8 cellular contexts compared by ENCODE assay signal in genomic region chr5:73499187-73499586, GRCh38. TPM values are rescaled to one million over a fixed set of nuclear protein-coding genes. Genes with fewer than 3 reads are reported as not detected.
DNase-seq lines count a peak whose midpoint lies in the region; ATAC-seq, FAIRE-seq and TF ChIP-seq lines count a peak whose summit lies in the region.

No MANE protein-coding gene starts in this region.

- H3K79me2 ChIP-seq in DND-41 (ENCODE audit: insufficient read depth, low read length), result peaks cover 59% of the 10 kb centered on the region
- peaks cover 60% of the 10 kb centered on the region for H3K79me2 ChIP-seq in OCI-LY3 (ENCODE audit: low read length)
- peaks cover 54% of the 10 kb centered on the region for H3K79me2 ChIP-seq in endothelial cell of umbilical vein (ENCODE audit: control insufficient read depth, insufficient read depth, low read length)

- H3K36me3 Mint-ChIP-seq in osteocyte (ENCODE audit: unreplicated experiment), result peaks cover 30% of the 10 kb centered on the region

- dilution Hi-C loops in endothelial cell of umbilical vein (cut with MboI; ENCODE audit: extremely low pct_ligation_motif_present, low sequenced_read_pairs), result no loop called here

- FAIRE-seq in endothelial cell of umbilical vein (lab: Jason Lieb, UNC), result peak; percentile 42

- TF ChIP-seq CTCF in DND-41 (IDR thresholded peaks at IDR 0.05; ENCODE audit: borderline replicate concordance, extremely low read depth, low read length, poor library complexity, severe bottlenecking) (no peak), OCI-LY3 (IDR thresholded peaks at IDR 0.05; ENCODE audit: low read depth, low read length) (no peak), endothelial cell of umbilical vein (IDR thresholded peaks at IDR 0.05; ENCODE audit: extremely low read depth in 1 of 2, insufficient read depth in 1 of 2, low read depth in 1 of 2, low read length in 2 of 2) (no peak), osteocyte (IDR thresholded peaks at IDR 0.05) (no peak)

- H3K4me2 ChIP-seq in DND-41 (ENCODE audit: insufficient read depth, low read length), result peak overlapping the region; percentile 72
- peak overlapping the region; percentile 96 for H3K4me2 ChIP-seq in OCI-LY3 (ENCODE audit: low read length)
- peak overlapping the region; percentile 99 for H3K4me2 ChIP-seq in endothelial cell of umbilical vein (ENCODE audit: insufficient read depth, low read length)

- H3K36me3 ChIP-seq in DND-41 (ENCODE audit: insufficient read depth, low read length) (peaks cover 56% of the 10 kb centered on the region), OCI-LY3 (replicated peaks; ENCODE audit: low read depth, low read length) (peaks cover 40% of the 10 kb centered on the region), endothelial cell of umbilical vein (ENCODE audit: control insufficient read depth in 2 of 2, extremely low read depth in 1 of 2, insufficient read depth in 2 of 2, low read length in 2 of 2) (peaks cover 8 to 28% of the 10 kb centered on the region in 2 experiments)

- DNase-seq in DND-41 (no peak), endothelial cell of umbilical vein (ENCODE audit: low read depth, low spot score) (peak; percentile 22), osteocyte (ENCODE audit: extremely low spot score, unreplicated experiment) (no peak), NCI-H524 treated with DMSO at 0.1 percent for 48 hours (lab: John Stamatoyannopoulos, UW) (no peak), NCI-H446 (lab: John Stamatoyannopoulos, UW) (no peak), NCI-H2107 treated with DMSO at 0.1 percent for 48 hours (lab: John Stamatoyannopoulos, UW; ENCODE audit: unreplicated experiment) (no peak), NCI-H187 (lab: John Stamatoyannopoulos, UW) (no peak)

- H3K9me3 ChIP-seq in DND-41 (ENCODE audit: insufficient read depth, low read length, severe bottlenecking), result no peaks in the 10 kb centered on the region
- no peaks in the 10 kb centered on the region for H3K9me3 ChIP-seq in OCI-LY3 (ENCODE audit: insufficient read depth, low read length)
- no peaks in the 10 kb centered on the region for H3K9me3 ChIP-seq in endothelial cell of umbilical vein (replicated peaks; ENCODE audit: control insufficient read depth, insufficient read depth, low read length)

- no peaks in the 10 kb centered on the region for H3K9me3 Mint-ChIP-seq in osteocyte (ENCODE audit: unreplicated experiment)

- POLR2A ChIA-PET in endothelial cell of umbilical vein (lab: Charles Lee), result no interaction called here

- H3K4me3 ChIP-seq in DND-41 (ENCODE audit: low read depth in 1 of 2, low read length in 2 of 2) (peak overlapping the region; percentile 72 to 75), OCI-LY3 (ENCODE audit: low read length) (peak overlapping the region; percentile 94), endothelial cell of umbilical vein (replicated peaks in 1 of 3; ENCODE audit: insufficient read depth in 1 of 3, low read depth in 1 of 3, low read length in 3 of 3) (peak overlapping the region; percentile 84 to 95 (median 91))

- no peak for TF ChIP-seq POLR2A in endothelial cell of umbilical vein (IDR thresholded peaks at IDR 0.05; ENCODE audit: low read depth, low read length)

- H3K4me1 ChIP-seq in DND-41 (ENCODE audit: insufficient read depth, low read length) (peaks cover 41% of the 10 kb centered on the region), OCI-LY3 (ENCODE audit: low read length) (peaks cover 12% of the 10 kb centered on the region), endothelial cell of umbilical vein (ENCODE audit: control insufficient read depth, extremely low read depth, insufficient read depth, low read length) (peaks cover 32% of the 10 kb centered on the region)

- intact Hi-C loops in endothelial cell of umbilical vein (cut with micrococcal nuclease), result no loop called here

- H3K27ac ChIP-seq in DND-41 (ENCODE audit: low read length), result peak overlapping the region; percentile 97
- H3K27ac ChIP-seq in OCI-LY3 (ENCODE audit: low read length), result peak overlapping the region; percentile 78
- H3K27ac ChIP-seq in endothelial cell of umbilical vein (ENCODE audit: insufficient read depth, low read depth, low read length), result peak overlapping the region; percentile 92

- H2AFZ ChIP-seq in DND-41 (ENCODE audit: low read depth, low read length) (peak overlapping the region; percentile 96; the same call in 1 of the 2 replicates), OCI-LY3 (ENCODE audit: low read depth, low read length) (no peak overlapping the region), endothelial cell of umbilical vein (ENCODE audit: low read depth, low read length) (no peak overlapping the region)

- H3K27me3 ChIP-seq in DND-41 (ENCODE audit: insufficient read depth, low read length, poor library complexity), result no peaks in the 10 kb centered on the region
- H3K27me3 ChIP-seq in OCI-LY3 (ENCODE audit: low read depth, low read length), result no peaks in the 10 kb centered on the region
- H3K27me3 ChIP-seq in endothelial cell of umbilical vein (ENCODE audit: control insufficient read depth in 2 of 2, insufficient read depth in 2 of 2, low read length in 2 of 2), result no peaks in the 10 kb centered on the region

- no peak for ATAC-seq in DND-41 (ENCODE audit: insufficient read depth, low read depth)

- H3K9ac ChIP-seq in DND-41 (ENCODE audit: low read depth, low read length) (peak overlapping the region; percentile 93), OCI-LY3 (ENCODE audit: low read length) (peak overlapping the region; percentile 94), endothelial cell of umbilical vein (replicated peaks; ENCODE audit: extremely low read depth, insufficient read depth, low read length) (peak overlapping the region; percentile 98)

- peaks cover 1% of the 10 kb centered on the region for H3K27me3 Mint-ChIP-seq in osteocyte (ENCODE audit: unreplicated experiment)

- peak overlapping the region; percentile 98 for H3K27ac Mint-ChIP-seq in osteocyte (ENCODE audit: unreplicated experiment)

- no peaks in the 10 kb centered on the region for H3K9me1 ChIP-seq in endothelial cell of umbilical vein (replicated peaks; ENCODE audit: control insufficient read depth, extremely low read depth, insufficient read depth, low read length)

- peaks cover 48% of the 10 kb centered on the region for H4K20me1 ChIP-seq in DND-41 (ENCODE audit: insufficient read depth, low read length)
- peaks cover 35% of the 10 kb centered on the region for H4K20me1 ChIP-seq in OCI-LY3 (ENCODE audit: insufficient read depth, low read length)
- peaks cover 11% of the 10 kb centered on the region for H4K20me1 ChIP-seq in endothelial cell of umbilical vein (replicated peaks; ENCODE audit: control insufficient read depth, extremely low read depth, insufficient read depth, low read length)

- CTCF ChIA-PET in endothelial cell of umbilical vein (lab: Charles Lee), result interaction anchor here (0.6 to 5.1 kb wide), 3 partner anchors 20 to 487 kb away, joined by 3 to 21 read pairs (median 4); no protein-coding TSS in a partner anchor

- H3K4me1 Mint-ChIP-seq in osteocyte (ENCODE audit: unreplicated experiment), result peaks cover 39% of the 10 kb centered on the region

- no TSS peak for BruUV-seq in endothelial cell of umbilical vein (replicated peaks; lab: Mats Ljungman, UMichigan)

- H3K4me3 Mint-ChIP-seq in osteocyte (ENCODE audit: unreplicated experiment), result peak overlapping the region; percentile 96

TF ChIP-seq in endothelial cell of umbilical vein, 7 proteins besides CTCF, POLR2A, EP300 and RAD21:
- TF ChIP-seq JUN (IDR thresholded peaks at IDR 0.05; ENCODE audit: borderline replicate concordance, insufficient read depth, insufficient read length, low read depth) (no peak), FOS (IDR thresholded peaks at IDR 0.05; ENCODE audit: borderline replicate concordance, insufficient read depth, low read length) (no peak), MYC (IDR thresholded peaks at IDR 0.05; ENCODE audit: low read depth, low read length) (no peak), POLR2AphosphoS5 (IDR thresholded peaks at IDR 0.05; ENCODE audit: insufficient read depth, low read depth, low read length) (no peak), EZH2 (IDR thresholded peaks at IDR 0.05; ENCODE audit: borderline replicate concordance, low read depth, low read length, severe bottlenecking) (no peak), GATA2 (IDR thresholded peaks at IDR 0.05; ENCODE audit: insufficient read depth, insufficient read length, low read depth, low read length) (no peak)
- TF ChIP-seq, protein P1, sequence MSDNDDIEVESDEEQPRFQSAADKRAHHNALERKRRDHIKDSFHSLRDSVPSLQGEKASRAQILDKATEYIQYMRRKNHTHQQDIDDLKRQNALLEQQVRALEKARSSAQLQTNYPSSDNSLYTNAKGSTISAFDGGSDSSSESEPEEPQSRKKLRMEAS (IDR thresholded peaks at IDR 0.05; ENCODE audit: insufficient read depth, insufficient read length), result no peak

RNA-seq across cellular contexts. Expression of gene BTF3, which starts 0.9 kb away (rescaled TPM):
- total RNA-seq in endothelial cell of umbilical vein, result 632 and 637 TPM in 2 replicates
- 220 and 325 TPM in 2 replicates for polyA plus RNA-seq in endothelial cell of umbilical vein
- polyA plus RNA-seq in endothelial cell of umbilical vein (2011; cell fraction: cytosol; rRNA removed), result 503 and 568 TPM in 2 replicates
- polyA plus RNA-seq in endothelial cell of umbilical vein (2011; cell fraction: nucleus; rRNA removed), result 168 and 211 TPM in 2 replicates
- polyA plus RNA-seq in endothelial cell of umbilical vein (2012), result 726 and 859 TPM in 2 replicates
- polyA minus RNA-seq in endothelial cell of umbilical vein, result 207 and 247 TPM in 2 replicates
- polyA minus RNA-seq in endothelial cell of umbilical vein (2011; cell fraction: cytosol; rRNA and poly(A)+ RNA removed), result 397 TPM
- 61.1 and 66.3 TPM in 2 replicates for polyA minus RNA-seq in endothelial cell of umbilical vein (2011; cell fraction: nucleus; rRNA and poly(A)+ RNA removed)
- total RNA-seq in osteocyte, result 548 and 565 TPM in 2 replicates

RNA-seq across cellular contexts. Expression of gene FOXD1, which starts 50.6 kb away (rescaled TPM):
- total RNA-seq in endothelial cell of umbilical vein, result 0.14 and 0.20 TPM in 2 replicates
- polyA plus RNA-seq in endothelial cell of umbilical vein, result 0.06 TPM in 1 of 2 replicates, not detected in the other
- not detected in 2 replicates for polyA plus RNA-seq in endothelial cell of umbilical vein (2011; cell fraction: cytosol; rRNA removed)
- polyA plus RNA-seq in endothelial cell of umbilical vein (2011; cell fraction: nucleus; rRNA removed), result not detected in 2 replicates
- polyA plus RNA-seq in endothelial cell of umbilical vein (2012), result not detected in 2 replicates
- polyA minus RNA-seq in endothelial cell of umbilical vein, result not detected in 2 replicates
- polyA minus RNA-seq in endothelial cell of umbilical vein (2011; cell fraction: cytosol; rRNA and poly(A)+ RNA removed), result not detected
- not detected in 2 replicates for polyA minus RNA-seq in endothelial cell of umbilical vein (2011; cell fraction: nucleus; rRNA and poly(A)+ RNA removed)
- 64.1 and 73.4 TPM in 2 replicates for total RNA-seq in osteocyte

Comparison
In these comparisons a context has a peak if more than half of its experiments do, and no peak if none do; other contexts are left out.
1. RNA of gene FOXD1, which starts 50.6 kb away (total RNA-seq): 64.1 to 73.4 TPM in osteocyte; 0.14 to 0.20 TPM in endothelial cell of umbilical vein; every median in the first group is over 10 times any median in the second.
2. Peak in every context shown above with its lines, with median percentiles within 50 percentile points of each other: H3K27ac ChIP-seq, H3K4me2 ChIP-seq, H3K4me3 ChIP-seq and H3K9ac ChIP-seq.